In the genomic region with DNA sequence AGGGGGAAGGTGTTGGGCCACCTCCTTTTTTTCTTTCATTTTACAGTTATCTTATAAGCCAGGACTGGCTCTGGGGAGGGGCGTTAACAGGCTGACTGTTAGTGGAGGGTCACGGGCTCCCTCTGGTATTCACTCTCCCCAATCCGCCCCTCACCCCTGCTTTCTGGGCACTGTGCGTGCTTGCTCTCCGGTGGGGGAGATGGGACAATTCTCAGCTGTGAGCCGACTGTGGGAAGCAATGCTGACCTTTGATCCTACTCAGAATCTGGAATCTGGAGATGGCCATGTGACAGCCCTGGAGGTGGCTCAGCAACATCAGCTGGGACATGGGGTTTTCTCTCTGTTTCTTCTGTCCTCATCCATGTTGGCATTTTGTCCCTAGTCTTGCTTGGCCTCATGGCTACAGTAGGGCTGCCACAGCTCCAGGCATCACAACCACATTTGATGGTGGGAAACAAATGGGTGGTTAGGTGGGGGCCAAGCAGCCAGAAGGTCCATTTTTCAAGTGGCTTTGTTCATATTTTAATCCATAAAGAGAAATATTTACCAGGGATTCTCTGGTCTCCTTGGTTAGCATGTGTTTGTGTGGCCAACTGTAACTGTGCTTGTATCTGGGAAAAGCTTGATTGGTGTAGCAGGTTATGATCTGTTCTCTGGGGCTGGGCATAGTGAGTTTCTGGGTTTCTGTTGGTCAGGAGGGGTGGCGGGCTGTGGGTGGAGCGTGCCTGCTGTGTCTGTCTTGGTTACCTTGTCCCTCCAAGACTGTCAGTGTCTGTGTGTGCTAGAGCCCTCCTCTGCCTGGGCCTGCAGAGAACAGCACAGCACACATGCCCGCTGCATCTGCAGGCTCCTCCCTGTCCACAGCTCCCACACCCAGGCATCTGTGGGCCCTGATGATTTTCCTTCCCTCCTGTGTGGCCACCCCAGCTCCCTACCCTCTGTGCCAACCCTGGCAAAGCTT, we compare ENCODE assay signal across 20 cellular contexts. TPM values are rescaled to one million over a fixed set of nuclear protein-coding genes. Genes with fewer than 3 reads are reported as not detected.
DNase-seq lines count a peak whose midpoint lies in the region; ATAC-seq and TF ChIP-seq lines count a peak whose summit lies in the region.
"Had no signal": no experiment of that assay in that cellular context is flagged by ENCODE, and none has a peak within 500 bp of the region (broad histone marks: within the 10 kb centered on the region; RNA-seq: fewer than 3 reads in every experiment).

No MANE protein-coding gene starts in this region.

- no peak overlapping the region for H3K4me3 ChIP-seq in HEK293 (ENCODE audit: low read depth, low read length)
- H3K4me3 ChIP-seq in sigmoid colon: no peak overlapping the region
- H3K4me3 ChIP-seq: left lung had no signal

- H3K4me1 Mint-ChIP-seq in activated T-helper 17 cell treated with anti-CD3 and anti-CD28 coated beads, Interleukin-2, amount 50 U/mL, for 72 hours: no peaks in the 10 kb centered on the region

- H3K27me3 ChIP-seq in sigmoid colon: no peaks in the 10 kb centered on the region
- H3K27me3 ChIP-seq: left lung had no signal

- peak overlapping the region; percentile 25 for H3K27ac Mint-ChIP-seq in activated T-helper 17 cell treated with anti-CD3 and anti-CD28 coated beads, Interleukin-2, amount 50 U/mL, for 72 hours
- H3K27ac Mint-ChIP-seq: activated CD8-positive, alpha-beta T cell treated with anti-CD3 and anti-CD28 coated beads, Interleukin-2, amount 10 ng/mL, durations not matched to agents 7 days and 5 days had no signal

- WGBS in sigmoid colon, 2 donors: 54 to 83% methylated on average over 9 of the region's 9 CpGs

- no peaks in the 10 kb centered on the region for H3K27me3 Mint-ChIP-seq in activated T-helper 17 cell treated with anti-CD3 and anti-CD28 coated beads, Interleukin-2, amount 50 U/mL, for 72 hours

- POLR2A ChIA-PET in HEK293 (lab: Yijun Ruan, JAX): interaction anchor here (0.8 kb wide), 1 partner anchor 8 kb away, joined by 3 read pairs; no protein-coding TSS in a partner anchor

- ATAC-seq in activated T-helper 17 cell treated with anti-CD3 and anti-CD28 coated beads, Interleukin-2, amount 50 U/mL, for 72 hours (replicated peaks): no peak
- ATAC-seq in left colon (peak; percentile 24), HG02870 (IDR thresholded peaks at IDR 0.05; ENCODE audit: unreplicated experiment) (no peak)
- ATAC-seq: activated CD8-positive, alpha-beta T cell treated with anti-CD3 and anti-CD28 coated beads, Interleukin-2, amount 10 ng/mL, durations not matched to agents 7 days and 5 days; left lung had no signal

- DNase-seq in left colon (no peak), sigmoid colon (no peak), MV-4-11 (lab: John Stamatoyannopoulos, UW) (no peak), cortex of kidney (lab: John Stamatoyannopoulos, UW) (no peak)
- DNase-seq: activated CD8-positive, alpha-beta T cell treated with anti-CD3 and anti-CD28 coated beads, Interleukin-2, amount 10 ng/mL, durations not matched to agents 7 days and 5 days; activated naive CD4-positive, alpha-beta T cell treated with Interleukin-2 at 50 U/mL for 16 hours; activated T-cell treated with anti-CD3 and anti-CD28 coated beads, Interleukin-2, amount 50 U/mL, for 1 hour; C1 segment of cervical spinal cord; dermis blood vessel endothelial cell; HCEC 1CT; KG1; NCI-H1436 treated with DMSO at 0.1 percent for 48 hours; NCI-H2171; NCI-H524 treated with DMSO at 0.1 percent for 48 hours; retina; RPMI8226 had no signal

- H3K36me3 ChIP-seq in HEK293 (ENCODE audit: control insufficient read depth in 2 of 2, insufficient read depth in 1 of 2, low read length in 2 of 2) (no peaks in the 10 kb centered on the region), sigmoid colon (no peaks in the 10 kb centered on the region)
- H3K36me3 ChIP-seq: left lung had no signal

- no peak overlapping the region for H3K27ac ChIP-seq in HEK293 (ENCODE audit: extremely low read depth, low read depth, low read length)
- peak overlapping the region; percentile 72 to 82 (median 77) for H3K27ac ChIP-seq in sigmoid colon
- H3K27ac ChIP-seq: left lung had no signal

- TF ChIP-seq POLR2A in sigmoid colon (IDR thresholded peaks at IDR 0.05): no peak

- CTCF ChIA-PET in HEK293 (lab: Yijun Ruan, JAX): interaction anchor here (0.6 to 0.8 kb wide), 2 partner anchors 87 to 261 kb away, joined by 3 to 4 read pairs; no protein-coding TSS in a partner anchor

- no peak overlapping the region for H3K4me3 Mint-ChIP-seq in activated T-helper 17 cell treated with anti-CD3 and anti-CD28 coated beads, Interleukin-2, amount 50 U/mL, for 72 hours
- H3K4me3 Mint-ChIP-seq: activated CD8-positive, alpha-beta T cell treated with anti-CD3 and anti-CD28 coated beads, Interleukin-2, amount 10 ng/mL, durations not matched to agents 7 days and 5 days had no signal

- H3K36me3 Mint-ChIP-seq in activated T-helper 17 cell treated with anti-CD3 and anti-CD28 coated beads, Interleukin-2, amount 50 U/mL, for 72 hours (ENCODE audit: low read depth): no peaks in the 10 kb centered on the region

- TF ChIP-seq CTCF in HEK293 (tag by site-specific recombination; IDR thresholded peaks at IDR 0.05) (no peak), sigmoid colon (IDR thresholded peaks at IDR 0.05) (no peak)

- no peaks in the 10 kb centered on the region for H3K9me3 Mint-ChIP-seq in activated T-helper 17 cell treated with anti-CD3 and anti-CD28 coated beads, Interleukin-2, amount 50 U/mL, for 72 hours

- TF ChIP-seq EP300 in sigmoid colon (IDR thresholded peaks at IDR 0.05): no peak

- intact Hi-C loops in left colon (cut with DNase I, micrococcal nuclease) (no loop called here), sigmoid colon (cut with DNase I) (no loop called here)

- H3K4me1 ChIP-seq in HEK293 (ENCODE audit: control insufficient read depth, insufficient read depth, low read length): peaks cover 3% of the 10 kb centered on the region; the same call in 1 of the 2 replicates
- peaks cover 0 to 74% (median 63%) of the 10 kb centered on the region in 4 donors for H3K4me1 ChIP-seq in sigmoid colon
- H3K4me1 ChIP-seq: left lung had no signal

- H3K9me3 ChIP-seq in HEK293 (ENCODE audit: control insufficient read depth, insufficient read depth, low read depth, low read length): no peaks in the 10 kb centered on the region
- H3K9me3 ChIP-seq in sigmoid colon: no peaks in the 10 kb centered on the region
- H3K9me3 ChIP-seq: left lung had no signal

TF ChIP-seq in HEK293, 187 proteins besides CTCF, POLR2A, EP300 and RAD21:
- TF ChIP-seq SETDB1 (IDR thresholded peaks at IDR 0.05; ENCODE audit: insufficient read length, low read length): peak; percentile 35
- TF ChIP-seq, protein P1, sequence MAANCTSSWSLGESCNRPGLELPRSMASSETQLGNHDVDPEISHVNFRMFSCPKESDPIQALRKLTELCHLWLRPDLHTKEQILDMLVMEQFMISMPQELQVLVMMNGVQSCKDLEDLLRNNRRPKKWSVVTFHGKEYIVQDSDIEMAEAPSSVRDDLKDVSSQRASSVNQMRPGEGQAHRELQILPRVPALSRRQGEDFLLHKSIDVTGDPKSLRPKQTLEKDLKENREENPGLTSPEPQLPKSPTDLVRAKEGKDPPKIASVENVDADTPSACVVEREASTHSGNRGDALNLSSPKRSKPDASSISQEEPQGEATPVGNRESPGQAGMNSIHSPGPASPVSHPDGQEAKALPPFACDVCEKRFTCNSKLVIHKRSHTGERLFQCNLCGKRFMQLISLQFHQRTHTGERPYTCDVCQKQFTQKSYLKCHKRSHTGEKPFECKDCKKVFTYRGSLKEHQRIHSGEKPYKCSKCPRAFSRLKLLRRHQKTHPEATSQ (tag by site-specific recombination; IDR thresholded peaks at IDR 0.05): no peak
- TF ChIP-seq, protein P2, sequence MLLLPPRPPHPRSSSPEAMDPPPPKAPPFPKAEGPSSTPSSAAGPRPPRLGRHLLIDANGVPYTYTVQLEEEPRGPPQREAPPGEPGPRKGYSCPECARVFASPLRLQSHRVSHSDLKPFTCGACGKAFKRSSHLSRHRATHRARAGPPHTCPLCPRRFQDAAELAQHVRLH (tag by site-specific recombination; IDR thresholded peaks at IDR 0.05): peak; percentile 71
- TF ChIP-seq, protein P3, sequence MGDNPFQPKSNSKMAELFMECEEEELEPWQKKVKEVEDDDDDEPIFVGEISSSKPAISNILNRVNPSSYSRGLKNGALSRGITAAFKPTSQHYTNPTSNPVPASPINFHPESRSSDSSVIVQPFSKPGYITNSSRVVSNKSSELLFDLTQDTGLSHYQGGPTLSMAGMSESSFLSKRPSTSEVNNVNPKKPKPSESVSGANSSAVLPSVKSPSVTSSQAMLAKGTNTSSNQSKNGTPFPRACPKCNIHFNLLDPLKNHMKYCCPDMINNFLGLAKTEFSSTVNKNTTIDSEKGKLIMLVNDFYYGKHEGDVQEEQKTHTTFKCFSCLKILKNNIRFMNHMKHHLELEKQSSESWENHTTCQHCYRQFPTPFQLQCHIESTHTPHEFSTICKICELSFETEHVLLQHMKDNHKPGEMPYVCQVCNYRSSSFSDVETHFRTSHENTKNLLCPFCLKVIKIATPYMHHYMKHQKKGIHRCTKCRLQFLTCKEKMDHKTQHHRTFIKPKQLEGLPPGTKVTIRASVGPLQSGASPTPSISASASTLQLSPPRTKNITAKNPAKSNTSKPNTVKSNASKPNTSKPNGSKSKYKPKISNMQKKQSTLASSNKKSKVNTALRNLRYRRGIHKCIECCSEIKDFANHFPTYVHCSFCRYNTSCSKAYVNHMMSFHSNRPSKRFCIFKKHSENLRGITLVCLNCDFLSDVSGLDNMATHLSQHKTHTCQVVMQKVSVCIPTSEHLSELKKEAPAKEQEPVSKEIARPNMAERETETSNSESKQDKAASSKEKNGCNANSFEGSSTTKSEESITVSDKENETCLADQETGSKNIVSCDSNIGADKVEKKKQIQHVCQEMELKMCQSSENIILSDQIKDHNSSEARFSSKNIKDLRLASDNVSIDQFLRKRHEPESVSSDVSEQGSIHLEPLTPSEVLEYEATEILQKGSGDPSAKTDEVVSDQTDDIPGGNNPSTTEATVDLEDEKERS (tag by site-specific recombination; IDR thresholded peaks at IDR 0.05): peak; percentile 89

RNA-seq across cellular contexts. Expression of a gene that starts 12.4 kb away (rescaled TPM):
- under 1 TPM; 0.39 to 0.93 TPM for total RNA-seq in activated T-helper 17 cell treated with anti-CD3 and anti-CD28 coated beads, Interleukin-2, amount 50 U/mL, for 72 hours
- total RNA-seq in left colon (100 to 1,000 TPM; 161 to 279 TPM), sigmoid colon (10 to 100 TPM; 16.0 to 95.8 (median 29.0) TPM)
- polyA plus RNA-seq in sigmoid colon: 10 to 100 TPM; 12.6 to 80.1 (median 19.0) TPM
- total RNA-seq: activated CD8-positive, alpha-beta T cell treated with anti-CD3 and anti-CD28 coated beads, Interleukin-2, amount 10 ng/mL, durations not matched to agents 7 days and 5 days; dermis blood vessel endothelial cell had no signal

Comparison
In these comparisons a context has a peak if more than half of its experiments do, and no peak if none do; other contexts are left out.
1. RNA of a gene that starts 12.4 kb away (total RNA-seq): 161 to 279 TPM in left colon and 16.0 to 95.8 TPM in sigmoid colon; 0.39 to 0.93 TPM in activated T-helper 17 cell treated with anti-CD3 and anti-CD28 coated beads, Interleukin-2, amount 50 U/mL, for 72 hours; every median in the first group is over 4 times any median in the second.